ENCODE assay signal across 21 cellular contexts in the genomic region with DNA sequence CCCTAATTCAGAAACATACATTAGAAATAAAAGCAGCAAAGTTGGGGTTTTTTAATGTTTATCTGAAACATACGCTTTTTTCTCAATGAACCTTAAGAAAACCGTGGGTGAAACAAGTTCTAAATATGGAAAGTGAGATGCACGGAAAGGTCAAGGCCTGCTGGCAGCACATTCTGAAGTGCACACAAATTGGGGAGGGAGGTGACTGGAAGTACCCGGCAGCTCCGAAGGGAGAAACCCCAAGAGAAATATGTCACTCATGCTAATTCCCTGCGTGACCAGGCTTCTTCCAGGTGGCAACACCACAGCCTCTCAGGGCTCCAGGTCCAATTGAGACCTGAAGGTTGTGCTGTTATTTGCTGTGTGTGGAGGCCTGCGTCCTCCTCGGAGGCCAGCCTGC.
"Had no signal": no experiment of that assay in that cellular context is flagged by ENCODE, and none has a peak within 500 bp of the region (broad histone marks: within the 10 kb centered on the region; RNA-seq: fewer than 3 reads in every experiment).

No MANE protein-coding gene starts in this region.

- H3K9me3 Mint-ChIP-seq: IgD-negative memory B cell had no signal

- DNase-seq: Kasumi-1, MM.1S, NCI-H1092 treated with DMSO at 0.1 percent for 48 hours, NCI-H1436, NCI-H187, NCI-H2029 treated with DMSO at 0.1 percent for 48 hours, NCI-H2107, NCI-H2227 treated with DMSO at 0.1 percent for 48 hours, NCI-H446, NCI-H510A, NCI-H524 treated with DMSO at 0.1 percent for 48 hours, NCI-H69, NCI-H774, SHP77, SK-N-SH, SW 1271 had no signal

- H3K9me3 ChIP-seq: SK-N-SH had no signal

- H3K4me3 ChIP-seq: K562 had no signal

- H3K4me3 Mint-ChIP-seq: IgD-negative memory B cell had no signal

- H3K4me2 ChIP-seq: KMS-11, SK-N-SH had no signal

- ATAC-seq: HepG2, K562 had no signal

- H3K9ac ChIP-seq: KMS-11, SK-N-SH had no signal

- H3K27ac ChIP-seq: KMS-11, RWPE1 had no signal
